Comparison of ENCODE assay signal across 8 cellular contexts in the genomic region with DNA sequence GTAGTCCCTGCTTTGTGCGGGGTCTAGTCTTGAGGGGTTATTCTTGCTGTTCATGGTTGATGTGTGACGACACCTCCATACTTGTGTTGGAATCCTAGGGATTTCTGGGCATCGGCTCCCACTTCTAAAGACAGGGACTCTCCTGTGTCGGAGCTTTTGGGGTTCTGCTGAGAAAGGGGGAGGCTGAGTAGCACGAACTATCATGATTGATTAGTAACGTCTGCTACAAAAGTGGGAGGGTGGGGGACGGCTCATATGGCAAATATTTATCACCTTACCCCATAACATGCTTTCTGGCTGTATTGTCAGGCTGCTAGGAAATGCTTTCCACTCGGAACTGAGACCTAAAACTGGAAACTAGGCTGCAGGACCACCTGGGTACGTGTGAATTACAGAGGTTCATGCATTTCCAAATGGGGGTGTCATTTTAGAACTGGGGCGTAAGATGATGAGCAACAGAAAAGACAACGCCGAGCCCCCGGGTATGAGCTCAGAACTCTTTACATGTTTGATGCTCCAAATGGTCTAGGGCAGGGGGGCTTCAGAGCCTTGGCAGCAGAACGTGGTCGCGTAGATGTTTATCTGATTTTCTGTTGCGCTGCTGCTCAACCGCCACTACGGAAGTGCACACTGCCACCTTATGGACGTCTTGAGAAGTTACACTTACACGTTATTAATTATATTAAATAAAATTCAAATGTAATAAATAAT. TPM values are rescaled to one million over a fixed set of nuclear protein-coding genes. Genes with fewer than 3 reads are reported as not detected.
A peak's percentile ranks its signal among the peaks of the same experiment; 100 is the strongest.
DNase-seq lines count a peak whose midpoint lies in the region; ATAC-seq and TF ChIP-seq lines count a peak whose summit lies in the region.

No MANE protein-coding gene starts in this region.

- peak overlapping the region in 5 of 10 experiments; percentile 27 to 53 (median 36); a peak in 7 of 20 replicates for H3K4me3 ChIP-seq in BLaER1 treated with 17β-estradiol and CSF1 and Interleukin-3, amounts not matched to agents 10 nM and 100 nM
- H3K4me3 ChIP-seq in naive thymus-derived CD4-positive, alpha-beta T cell (ENCODE audit: low read length) = peak overlapping the region; percentile 61
- H3K4me3 ChIP-seq in thyroid gland (replicated peaks in 1 of 3) = no peak overlapping the region

- peaks cover 0 to 17% (median 0%) of the 10 kb centered on the region in 5 donors for H3K27me3 Mint-ChIP-seq in naive thymus-derived CD4-positive, alpha-beta T cell

- H3K4me2 ChIP-seq in BLaER1 treated with 17β-estradiol and CSF1 and Interleukin-3, amounts not matched to agents 10 nM and 100 nM = peak overlapping the region; percentile 54 to 95 (median 66)

- peaks cover 0 to 10% (median 6%) of the 10 kb centered on the region in 10 experiments; a peak in 6 of 20 replicates for H3K4me1 ChIP-seq in BLaER1 treated with 17β-estradiol and CSF1 and Interleukin-3, amounts not matched to agents 10 nM and 100 nM
- H3K4me1 ChIP-seq in naive thymus-derived CD4-positive, alpha-beta T cell (ENCODE audit: control insufficient read depth in 2 of 2, insufficient read depth in 2 of 2, low read length in 2 of 2) = peaks cover 0 to 5% of the 10 kb centered on the region in 2 donors
- peaks cover 0 to 11% of the 10 kb centered on the region in 2 donors for H3K4me1 ChIP-seq in thyroid gland

- peaks cover 0 to 13% (median 10%) of the 10 kb centered on the region in 7 donors for H3K4me1 Mint-ChIP-seq in naive thymus-derived CD4-positive, alpha-beta T cell

- H3K27me3 ChIP-seq in BLaER1 treated with 17β-estradiol and CSF1 and Interleukin-3, amounts not matched to agents 10 nM and 100 nM = no peaks in the 10 kb centered on the region
- H3K27me3 ChIP-seq in naive thymus-derived CD4-positive, alpha-beta T cell (ENCODE audit: control insufficient read depth in 2 of 2, insufficient read depth in 2 of 2, low read length in 2 of 2) = no peaks in the 10 kb centered on the region
- H3K27me3 ChIP-seq in thyroid gland = no peaks in the 10 kb centered on the region

- peak overlapping the region; percentile 74 to 95 (median 90) for H3K4me3 Mint-ChIP-seq in naive thymus-derived CD4-positive, alpha-beta T cell

- ATAC-seq in naive thymus-derived CD4-positive, alpha-beta T cell = peak; percentile 76
- no peak for ATAC-seq in HG02623 (IDR thresholded peaks at IDR 0.05; ENCODE audit: unreplicated experiment)

- DNase-seq in H4 (ENCODE audit: low spot score) (peak; percentile 76), NCI-H69 (lab: John Stamatoyannopoulos, UW) (peak; percentile 69), activated T-cell treated with anti-CD3 and anti-CD28 coated beads for 48 hours (ENCODE audit: low read depth) (peak; percentile 7), fibroblast of gingiva (ENCODE audit: low read depth) (peak; percentile 30), thyroid gland (peak; percentile 35 to 44)
- peak in 8 of 9 donors; percentile 15 to 57 (median 38) for DNase-seq in naive thymus-derived CD4-positive, alpha-beta T cell

- H3K36me3 ChIP-seq in BLaER1 treated with 17β-estradiol and CSF1 and Interleukin-3, amounts not matched to agents 10 nM and 100 nM = no peaks in the 10 kb centered on the region
- no peaks in the 10 kb centered on the region for H3K36me3 ChIP-seq in naive thymus-derived CD4-positive, alpha-beta T cell (ENCODE audit: control insufficient read depth in 2 of 3, insufficient read depth in 3 of 3, low read length in 3 of 3)
- H3K36me3 ChIP-seq in thyroid gland = no peaks in the 10 kb centered on the region

- no peaks in the 10 kb centered on the region for H3K36me3 Mint-ChIP-seq in naive thymus-derived CD4-positive, alpha-beta T cell

- peak overlapping the region in 8 of 9 donors; percentile 7 to 76 (median 53) for H3K27ac Mint-ChIP-seq in naive thymus-derived CD4-positive, alpha-beta T cell

- no peaks in the 10 kb centered on the region for H4K20me1 ChIP-seq in BLaER1 treated with 17β-estradiol and CSF1 and Interleukin-3, amounts not matched to agents 10 nM and 100 nM

- intact Hi-C loops in naive thymus-derived CD4-positive, alpha-beta T cell (cut with micrococcal nuclease) = loop anchor here (1.0 to 10.0 kb wide), 9 partner anchors 206 to 1346 kb away; no protein-coding TSS in a partner anchor
- intact Hi-C loops in thyroid gland (cut with DNase I) = loop anchor here (5.0 to 10.0 kb wide), 2 partner anchors 606 to 628 kb away; no protein-coding TSS in a partner anchor

- H3K9me3 ChIP-seq in BLaER1 treated with 17β-estradiol and CSF1 and Interleukin-3, amounts not matched to agents 10 nM and 100 nM (replicated peaks in 1 of 11) = no peaks in the 10 kb centered on the region
- H3K9me3 ChIP-seq in naive thymus-derived CD4-positive, alpha-beta T cell (ENCODE audit: control insufficient read depth in 2 of 3, low read length in 3 of 3) = no peaks in the 10 kb centered on the region
- no peaks in the 10 kb centered on the region for H3K9me3 ChIP-seq in thyroid gland

- no peaks in the 10 kb centered on the region for H3K9me3 Mint-ChIP-seq in naive thymus-derived CD4-positive, alpha-beta T cell

- H3K9ac ChIP-seq in BLaER1 treated with 17β-estradiol and CSF1 and Interleukin-3, amounts not matched to agents 10 nM and 100 nM = peak overlapping the region in 4 of 11 experiments; percentile 13 to 56 (median 39); a peak in 6 of 22 replicates

- TF ChIP-seq CTCF in thyroid gland (IDR thresholded peaks at IDR 0.05) = peak; percentile 46 to 77 (median 52)

- POLR2A ChIA-PET in naive thymus-derived CD4-positive, alpha-beta T cell (lab: Charles Lee) = interaction anchor here (0.6 kb wide), 1 partner anchor 378 kb away, joined by 3 read pairs; no protein-coding TSS in a partner anchor

- WGBS in thyroid gland, 2 donors = 30 to 31% methylated on average over 21 of the region's 21 CpGs

- CTCF ChIA-PET in naive thymus-derived CD4-positive, alpha-beta T cell (lab: Charles Lee) = interaction anchor here (1.4 to 1.7 kb wide), 2 partner anchors 8 to 599 kb away, joined by 4 read pairs; no protein-coding TSS in a partner anchor

- H3K27ac ChIP-seq in BLaER1 treated with 17β-estradiol and CSF1 and Interleukin-3, amounts not matched to agents 10 nM and 100 nM = 0 out of 22 replicates have a peak overlapping the region, but pooled peaks of 1 of the 11 experiments have one; percentile 6
- no peak overlapping the region for H3K27ac ChIP-seq in naive thymus-derived CD4-positive, alpha-beta T cell (ENCODE audit: low read depth, low read length)
- H3K27ac ChIP-seq in thyroid gland = no peak overlapping the region

- no peak for TF ChIP-seq POLR2A in thyroid gland (IDR thresholded peaks at IDR 0.05)

RNA-seq across cellular contexts. Expression of gene NME8, which starts 15.1 kb away (rescaled TPM):
- not detected in 2 replicates for total RNA-seq in H4 (2014; rRNA removed; shearing (Covaris generic))
- total RNA-seq in naive thymus-derived CD4-positive, alpha-beta T cell = 1 to 10 TPM in 2 of 5 experiments, not detected in 3; 2.7 to 5.5 TPM
- polyA plus RNA-seq in naive thymus-derived CD4-positive, alpha-beta T cell = not detected
- total RNA-seq in thyroid gland = 1 to 10 TPM in 1 of 4 donors, not detected in 3; 2.6 TPM

Comparison
In these comparisons a context has a peak if more than half of its experiments do, and no peak if none do; other contexts are left out.
1. DNase-seq: peak in every context shown above with its lines; median percentile 76 in H4; 69 in NCI-H69; 40 in thyroid gland; 38 in naive thymus-derived CD4-positive, alpha-beta T cell; 30 in fibroblast of gingiva; 7 in activated T-cell treated with anti-CD3 and anti-CD28 coated beads for 48 hours.